In genomic region chr10:4825868-4826787, GRCh38 we compare ENCODE assay signal across 9 cellular contexts. TPM values are rescaled to one million over a fixed set of nuclear protein-coding genes. Genes with fewer than 3 reads are reported as not detected.
DNase-seq lines count a peak whose midpoint lies in the region; ATAC-seq, FAIRE-seq and TF ChIP-seq lines count a peak whose summit lies in the region.
"Had no signal": no experiment of that assay in that cellular context is flagged by ENCODE, and none has a peak within 500 bp of the region (broad histone marks: within the 10 kb centered on the region; RNA-seq: fewer than 3 reads in every experiment).

Gene AKR1E2 (plus strand): TSS chr10:4826207. CDS start chr10:4826325, 118 bp downstream.

- DNase-seq in 8988T (peak; percentile 73), NCI-H460 (ENCODE audit: extremely low read depth, low read depth) (peak; percentile 54), H1 (ENCODE audit: low read depth in 1 of 2, low spot score in 2 of 2) (peak; percentile 46 to 81), lung microvascular endothelial cell (ENCODE audit: low read depth in 2 of 2) (peak; percentile 98 to 99)
- DNase-seq in activated CD8-positive, alpha-beta memory T cell treated with anti-CD3 and anti-CD28 coated beads, Interleukin-2, amount 50 U/mL, for 48 hours = peak; percentile 87
- DNase-seq in stimulated activated CD4-positive, alpha-beta T cell treated with anti-CD3 and anti-CD28 coated beads, Interleukin-4, amount 100 ng/mL, for 4 hours = peak; percentile 79 to 87

- no peak for TF ChIP-seq CTCF in H1 (IDR thresholded peaks at IDR 0.05; ENCODE audit: control extremely low read depth in 1 of 3, insufficient read depth in 1 of 3, low read depth in 1 of 3, low read length in 3 of 3)

- no peak within 1 kb of the TSS; the same call in none of the 2 replicates for H3K18ac ChIP-seq in H1 (ENCODE audit: extremely low read depth, low read length)

- H4K91ac ChIP-seq in H1 (replicated peaks; ENCODE audit: insufficient read length, low read length) = no peak within 1 kb of the TSS

- TF ChIP-seq RAD21 in H1 (IDR thresholded peaks at IDR 0.05 in 1 of 2, conservative IDR thresholded peaks at IDR 0.05 in 1 of 2; ENCODE audit: low read depth in 2 of 2, low read length in 2 of 2) = no peak

- H3K27ac ChIP-seq in H1 (ENCODE audit: low read depth, low read length) = no peak within 1 kb of the TSS

- CTCF ChIA-PET in H1 (lab: Charles Lee; ENCODE audit: partially characterized antibody) = interaction anchor here (0.6 to 2.8 kb wide), 4 partner anchors 11 to 803 kb away, joined by 3 to 12 read pairs (median 6); no protein-coding TSS in a partner anchor

- H3K56ac ChIP-seq in H1 (replicated peaks; ENCODE audit: insufficient read length, low read depth, low read length) = no peak within 1 kb of the TSS

- H2BK15ac ChIP-seq in H1 (ENCODE audit: low read length) = no peak within 1 kb of the TSS

- H3K9me3 ChIP-seq in H1 (ENCODE audit: insufficient read depth in 2 of 2, low read depth in 1 of 2, low read length in 1 of 2) = peaks cover 0 to 7% of the 10 kb centered on the region in 2 experiments; a peak in 2 of 4 replicates

- H3K4ac ChIP-seq in H1 (replicated peaks; ENCODE audit: insufficient read length, low read depth, low read length) = no peak within 1 kb of the TSS

- H3K79me2 ChIP-seq in H1 (ENCODE audit: control insufficient read depth in 1 of 2, insufficient read depth in 2 of 2, low read length in 2 of 2) = no peaks in the 10 kb centered on the region

- no peak within 1 kb of the TSS for H3K14ac ChIP-seq in H1 (ENCODE audit: insufficient read length)

- H2BK120ac ChIP-seq in H1 (replicated peaks; ENCODE audit: low read depth, low read length) = no peak within 1 kb of the TSS

- H2BK20ac ChIP-seq in H1 (ENCODE audit: low read length) = no peak within 1 kb of the TSS

- TF ChIP-seq EP300 in H1 (IDR thresholded peaks at IDR 0.05; ENCODE audit: borderline replicate concordance in 1 of 2, low read depth in 2 of 2, low read length in 2 of 2) = no peak

- H3K4me1 ChIP-seq in H1 (replicated peaks in 1 of 4; ENCODE audit: control insufficient read depth in 3 of 4, insufficient read depth in 4 of 4, low read length in 3 of 4) = no peaks in the 10 kb centered on the region; a peak in 2 of 7 replicates

- peaks cover 4 to 19% (median 8%) of the 10 kb centered on the region in 4 experiments for H3K27me3 ChIP-seq in H1 (replicated peaks in 1 of 4; ENCODE audit: control insufficient read depth in 3 of 4, extremely low read depth in 1 of 4, insufficient read depth in 3 of 4, low read length in 3 of 4)

- H3K36me3 ChIP-seq in H1 (ENCODE audit: control insufficient read depth in 2 of 4, insufficient read depth in 4 of 4, low read length in 3 of 4) = no peaks in the 10 kb centered on the region; a peak in 1 of 8 replicates

- peak within 1 kb of the TSS; percentile 64 to 75 for H3K4me2 ChIP-seq in H1 (ENCODE audit: insufficient read depth in 1 of 2, low read depth in 2 of 2, low read length in 2 of 2)

- no peaks in the 10 kb centered on the region for H4K20me1 ChIP-seq in H1 (replicated peaks in 1 of 2; ENCODE audit: control insufficient read depth in 1 of 2, insufficient read depth in 2 of 2, low read length in 2 of 2)

- no peak within 1 kb of the TSS for H4K5ac ChIP-seq in H1 (ENCODE audit: insufficient read length, low read depth, low read length)

- peaks cover 4% of the 10 kb centered on the region; the same call in 1 of the 2 replicates for H3K23me2 ChIP-seq in H1 (ENCODE audit: low read depth, low read length)

- H2BK5ac ChIP-seq in H1 (ENCODE audit: low read depth, low read length) = no peak within 1 kb of the TSS

- no peaks in the 10 kb centered on the region for H3K79me1 ChIP-seq in H1 (ENCODE audit: low read depth, low read length)

- H2AK5ac ChIP-seq in H1 (ENCODE audit: low read depth, low read length) = no peak within 1 kb of the TSS

- H4K8ac ChIP-seq in H1 (ENCODE audit: extremely low read depth, insufficient read depth, low read length) = peak within 1 kb of the TSS; percentile 73

- ATAC-seq in GM21723 (IDR thresholded peaks at IDR 0.05; ENCODE audit: unreplicated experiment) (peak; percentile 76), GM19324 (IDR thresholded peaks at IDR 0.05; ENCODE audit: low FRiP score, unreplicated experiment) (no peak)

- peak in 1 of 2 experiments; percentile 27; a peak in 1 of 3 replicates for TF ChIP-seq POLR2A in H1 (IDR thresholded peaks at IDR 0.05; ENCODE audit: control extremely low read depth in 1 of 2, low read depth in 2 of 2, low read length in 2 of 2)

- no peak for FAIRE-seq in H1 (lab: Jason Lieb, UNC)
- FAIRE-seq: G401.6 had no signal

- 25% methylated on average over 58 of the region's 87 CpGs; no CpG with 5 or more reads in 1 of the 2 experiments for WGBS in H1 (ENCODE audit: extremely low coverage in 1 of 2, insufficient coverage in 1 of 2, insufficient read length in 1 of 2, insufficient replicate concordance in 2 of 2, low coverage in 1 of 2, low lambda C conversion rate in 2 of 2, missing lambda C conversion rate in 1 of 2), 2 experiments

- no peak within 1 kb of the TSS for H3K23ac ChIP-seq in H1 (ENCODE audit: insufficient read length)

- peak within 1 kb of the TSS; percentile 24 to 56 (median 40); a peak in 7 of 8 replicates for H3K4me3 ChIP-seq in H1 (ENCODE audit: extremely low read depth in 1 of 4, insufficient read depth in 2 of 4, low read depth in 3 of 4, low read length in 4 of 4)

- POLR2A ChIA-PET in H1 (lab: Charles Lee; ENCODE audit: partially characterized antibody) = no interaction called here

- no peak within 1 kb of the TSS for H2BK12ac ChIP-seq in H1 (ENCODE audit: low read depth, low read length)

- H3K9ac ChIP-seq in H1 (replicated peaks in 1 of 4; ENCODE audit: extremely low read depth in 1 of 4, low read depth in 3 of 4, low read length in 3 of 4) = 0 out of 7 replicates have a peak within 1 kb of the TSS, but pooled peaks of 1 of the 4 experiments have one; percentile 14

- peak within 1 kb of the TSS; percentile 68; the same call in 1 of the 2 replicates for H2AFZ ChIP-seq in H1 (ENCODE audit: low read length)

TF ChIP-seq in H1, 55 proteins besides CTCF, POLR2A, EP300 and RAD21 (continues in another document):
- TF ChIP-seq KDM5A (IDR thresholded peaks at IDR 0.05; ENCODE audit: low read length) = no peak
- no peak for TF ChIP-seq ATF2 (IDR thresholded peaks at IDR 0.05; ENCODE audit: low read length)
- TF ChIP-seq TCF12 (IDR thresholded peaks at IDR 0.05; ENCODE audit: low read depth, low read length) = no peak
- TF ChIP-seq KDM4A (IDR thresholded peaks at IDR 0.05; ENCODE audit: low read depth, low read length, severe bottlenecking) = peak; percentile 87
- TF ChIP-seq E2F6 (IDR thresholded peaks at IDR 0.05) = peak; percentile 91
- TF ChIP-seq SUZ12 (IDR thresholded peaks at IDR 0.05; ENCODE audit: low read length) = no peak; the same call in 1 of the 2 replicates
- peak; percentile 5; the same call in 1 of the 2 replicates for TF ChIP-seq YY1 (IDR thresholded peaks at IDR 0.05; ENCODE audit: low read depth, low read length)
- no peak for TF ChIP-seq GABPA (IDR thresholded peaks at IDR 0.05; ENCODE audit: borderline replicate concordance, insufficient read depth, low read length)
- TF ChIP-seq GTF2F1 (IDR thresholded peaks at IDR 0.05; ENCODE audit: borderline replicate concordance, low read depth, low read length) = no peak
- no peak for TF ChIP-seq SP4 (IDR thresholded peaks at IDR 0.05; ENCODE audit: low read length)
- TF ChIP-seq HDAC6 (IDR thresholded peaks at IDR 0.05; ENCODE audit: low read depth, low read length) = no peak
- no peak for TF ChIP-seq CBX8 (IDR thresholded peaks at IDR 0.05; ENCODE audit: borderline replicate concordance, low read depth, low read length)
- TF ChIP-seq SP2 (IDR thresholded peaks at IDR 0.05; ENCODE audit: low read length) = no peak
- TF ChIP-seq CHD1 (IDR thresholded peaks at IDR 0.05; ENCODE audit: low read depth, low read length) = no peak
- TF ChIP-seq BRCA1 (IDR thresholded peaks at IDR 0.05; ENCODE audit: low read depth, low read length) = no peak
- no peak for TF ChIP-seq SRF (IDR thresholded peaks at IDR 0.05; ENCODE audit: low read depth, low read length)
- peak; percentile 5; the same call in 1 of the 2 replicates for TF ChIP-seq TEAD4 (IDR thresholded peaks at IDR 0.05; ENCODE audit: low read depth, low read length)
- peak; percentile 95 for TF ChIP-seq SP1 (IDR thresholded peaks at IDR 0.05; ENCODE audit: low read depth, low read length)
- TF ChIP-seq RNF2 (IDR thresholded peaks at IDR 0.05; ENCODE audit: borderline replicate concordance, low read depth, low read length, missing control alignments, poor library complexity, severe bottlenecking) = peak; percentile 63

RNA-seq across cellular contexts. Expression of gene AKR1E2, which starts in this region (rescaled TPM):
- total RNA-seq in NCI-H460 (2014; rRNA removed; shearing (Covaris generic)) = 0.32 TPM in 1 of 2 replicates, not detected in the other
- 1.6 TPM in 1 of 2 replicates, not detected in the other for polyA plus RNA-seq in NCI-H460 (2014; cell fraction: nucleus; rRNA removed)
- total RNA-seq in H1 (2021; fragmentation: NEBNext Ultra II Directional; extraction: Animal tissue kit (Norgen Biotek cat#: 25700)) = 3.5 TPM in 2 replicates
- 2.1 and 2.6 TPM in 2 replicates for polyA plus RNA-seq in H1 (2011; rRNA removed)
- polyA plus RNA-seq in H1 (2011; cell fraction: cytosol; rRNA removed) = 4.8 TPM
- 6.2 TPM for polyA plus RNA-seq in H1 (2011; cell fraction: nucleus; rRNA removed)
- polyA plus RNA-seq in H1 (2012, experiment 1 of 2) = 0.99 to 3.1 TPM (median 2.2 TPM) in 4 replicates
- 1.6 TPM for polyA plus RNA-seq in H1 (2012, experiment 2 of 2)
- polyA plus RNA-seq in H1 (2013, experiment 1 of 2) = 1.4 TPM
- 1.2 TPM for polyA plus RNA-seq in H1 (2013, experiment 2 of 2)
- polyA minus RNA-seq in H1 (2011; rRNA and poly(A)+ RNA removed) = 11.6 and 14.8 TPM in 2 replicates
- polyA minus RNA-seq in H1 (2011; cell fraction: cytosol; rRNA and poly(A)+ RNA removed) = 4.0 TPM
- 13.4 TPM for polyA minus RNA-seq in H1 (2011; cell fraction: nucleus; rRNA and poly(A)+ RNA removed)
- 5.4 and 23.0 TPM in 2 replicates for total RNA-seq in lung microvascular endothelial cell
